Comparison of ENCODE assay signal across 26 cellular contexts in the genomic region with DNA sequence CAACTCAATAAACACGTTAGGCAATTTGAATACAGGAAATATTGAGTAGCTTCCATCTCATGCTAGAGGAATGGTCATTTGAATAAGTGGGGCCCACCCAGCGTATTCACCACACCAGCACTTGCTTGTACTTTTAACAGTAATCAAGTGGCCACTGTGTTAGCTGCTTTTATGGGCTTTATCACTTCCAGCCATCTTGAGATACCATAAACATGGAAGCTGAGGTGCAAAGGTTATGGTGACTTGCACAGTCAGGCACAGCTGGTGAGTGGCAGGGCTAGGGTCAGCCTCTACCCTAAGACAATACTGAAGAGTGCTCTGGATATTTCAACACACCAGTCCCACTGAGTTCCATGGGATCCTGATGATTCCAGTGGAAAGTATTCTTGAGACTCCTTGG. TPM values are rescaled to one million over a fixed set of nuclear protein-coding genes. Genes with fewer than 3 reads are reported as not detected.
A peak's percentile ranks its signal among the peaks of the same experiment; 100 is the strongest.
DNase-seq lines count a peak whose midpoint lies in the region; ATAC-seq, FAIRE-seq and TF ChIP-seq lines count a peak whose summit lies in the region.
"Had no signal": no experiment of that assay in that cellular context is flagged by ENCODE, and none has a peak within 500 bp of the region (broad histone marks: within the 10 kb centered on the region; RNA-seq: fewer than 3 reads in every experiment).

No MANE protein-coding gene starts in this region.

- intact Hi-C loops in HepG2 (cut with micrococcal nuclease; ENCODE audit: unreplicated experiment) (no loop called here), right lobe of liver (cut with DNase I) (no loop called here), mucosa of descending colon (cut with DNase I, micrococcal nuclease) (no loop called here)

- in situ Hi-C loops in HepG2 (cut with HindIII; ENCODE audit: extremely low pct_ligation_motif_present, low pct_unique_long_range_greater_than_20kb), result no loop called here
- in situ Hi-C loops in HAP-1 (cut with MboI; ENCODE audit: low sequenced_read_pairs), result no loop called here

- no peak overlapping the region for H3K4me3 Mint-ChIP-seq in central memory CD8-positive, alpha-beta T cell
- H3K4me3 Mint-ChIP-seq: activated CD4-positive, alpha-beta T cell treated with anti-CD3 and anti-CD28 coated beads, Interleukin-2, amount 10 ng/mL, durations not matched to agents 24 days and 14 days; dendritic cell treated with granulocyte-macrophage colony-stimulating factor and Interleukin-4, amounts not matched to agents 40 ng/mL and 50 ng/mL, for 4 days; natural killer cell treated with Interleukin-12 subunit alpha and Interleukin-12 subunit beta and Interleukin-15 and Interleukin-18, amount 100 ng/mL, for 72 hours; stimulated activated naive B cell treated with anti-CD40 and anti-IgM and Interleukin-4, amounts not matched to agents 10 μg/mL and 1 μg/mL and 100 μg/mL, for 72 hours had no signal

- no peak overlapping the region for H3K4me3 ChIP-seq in HepG2 (replicated peaks in 1 of 3; ENCODE audit: insufficient read depth in 1 of 3, low read depth in 2 of 3, low read length in 3 of 3)
- no peak overlapping the region for H3K4me3 ChIP-seq in right lobe of liver
- no peak overlapping the region for H3K4me3 ChIP-seq in mucosa of descending colon
- no peak overlapping the region for H3K4me3 ChIP-seq in HAP-1
- H3K4me3 ChIP-seq: A549, MG63, pancreas, sigmoid colon, thyroid gland had no signal

- H3K27ac Mint-ChIP-seq in central memory CD8-positive, alpha-beta T cell (ENCODE audit: low read depth), result peak overlapping the region; percentile 11
- H3K27ac Mint-ChIP-seq: activated CD4-positive, alpha-beta T cell treated with anti-CD3 and anti-CD28 coated beads, Interleukin-2, amount 10 ng/mL, durations not matched to agents 24 days and 14 days; dendritic cell treated with granulocyte-macrophage colony-stimulating factor and Interleukin-4, amounts not matched to agents 40 ng/mL and 50 ng/mL, for 4 days had no signal

- peaks cover 27% of the 10 kb centered on the region for H3K36me3 Mint-ChIP-seq in central memory CD8-positive, alpha-beta T cell (ENCODE audit: insufficient read depth)

- TF ChIP-seq EP300 in HepG2 (IDR thresholded peaks at IDR 0.05; ENCODE audit: low read depth in 2 of 2, low read length in 2 of 2), result peak in 1 of 2 experiments; percentile 22; a peak in 1 of 4 replicates
- no peak; the same call in 1 of the 2 replicates for TF ChIP-seq EP300 in HepG2 (CRISPR knock-in tag; IDR thresholded peaks at IDR 0.05; ENCODE audit: borderline replicate concordance)

- H3K27me3 ChIP-seq in HepG2 (ENCODE audit: control insufficient read depth in 1 of 2, insufficient read depth in 2 of 2, low read length in 2 of 2), result no peaks in the 10 kb centered on the region
- no peaks in the 10 kb centered on the region for H3K27me3 ChIP-seq in right lobe of liver
- H3K27me3 ChIP-seq in HAP-1 (ENCODE audit: low read depth), result no peaks in the 10 kb centered on the region
- H3K27me3 ChIP-seq: MG63, pancreas, sigmoid colon, thyroid gland had no signal

- H3K79me2 ChIP-seq in HepG2 (ENCODE audit: insufficient read depth, low read length), result peaks cover 49% of the 10 kb centered on the region

- TF ChIP-seq CTCF in HepG2 (CRISPR knock-in tag; IDR thresholded peaks at IDR 0.05) (no peak), right lobe of liver (IDR thresholded peaks at IDR 0.05) (no peak), mucosa of descending colon (IDR thresholded peaks at IDR 0.05) (no peak)

- DNase-seq in HepG2 (ENCODE audit: low spot score) (peak; percentile 72), right lobe of liver (no peak), mucosa of descending colon (peak; percentile 57 to 72 (median 68)), HAP-1 (ENCODE audit: low spot score in 2 of 2) (no peak)
- no peak for DNase-seq in central memory CD8-positive, alpha-beta T cell (ENCODE audit: low spot score in 2 of 2)
- no peak for DNase-seq in effector CD4-positive, alpha-beta T cell
- no peak for DNase-seq in stimulated activated naive CD8-positive, alpha-beta T cell treated with anti-CD3 and anti-CD28 coated beads, Interleukin-15, Interleukin-2, amounts not matched to agents 100 U/mL and 50 U/mL, for 24 hours
- DNase-seq: activated CD4-positive, alpha-beta T cell treated with anti-CD3 and anti-CD28 coated beads, Interleukin-2, amount 10 ng/mL, durations not matched to agents 24 days and 14 days; activated gamma-delta T cell; amygdala; mammary epithelial cell; MG63; NCI-H1436; NCI-H2171 treated with DMSO at 0.1 percent for 48 hours; NCI-H82; pancreas; SHP77 treated with DMSO at 0.1 percent for 48 hours; sigmoid colon; stimulated activated naive B cell treated with anti-CD40 and anti-IgM and Interleukin-4, amounts not matched to agents 10 μg/mL and 1 μg/mL and 100 μg/mL, for 72 hours; thyroid gland had no signal

- H3K4me2 ChIP-seq in HepG2 (ENCODE audit: low read depth, low read length), result peak overlapping the region; percentile 6; the same call in 1 of the 2 replicates

- no peaks in the 10 kb centered on the region for H3K27me3 Mint-ChIP-seq in central memory CD8-positive, alpha-beta T cell
- H3K27me3 Mint-ChIP-seq: activated CD4-positive, alpha-beta T cell treated with anti-CD3 and anti-CD28 coated beads, Interleukin-2, amount 10 ng/mL, durations not matched to agents 24 days and 14 days; dendritic cell treated with granulocyte-macrophage colony-stimulating factor and Interleukin-4, amounts not matched to agents 40 ng/mL and 50 ng/mL, for 4 days; natural killer cell treated with Interleukin-12 subunit alpha and Interleukin-12 subunit beta and Interleukin-15 and Interleukin-18, amount 100 ng/mL, for 72 hours; stimulated activated naive B cell treated with anti-CD40 and anti-IgM and Interleukin-4, amounts not matched to agents 10 μg/mL and 1 μg/mL and 100 μg/mL, for 72 hours had no signal

- peaks cover 38% of the 10 kb centered on the region for H3K4me1 Mint-ChIP-seq in central memory CD8-positive, alpha-beta T cell

- H3K9ac ChIP-seq in HepG2 (ENCODE audit: insufficient read depth, low read depth, low read length), result no peak overlapping the region

- 84% methylated on average over 2 of the region's 2 CpGs for WGBS in HepG2 (ENCODE audit: low lambda C conversion rate)
- 85% methylated on average over 2 of the region's 2 CpGs for WGBS in right lobe of liver (ENCODE audit: insufficient coverage, low coverage, low lambda C conversion rate, missing lambda C conversion rate)

- H2AFZ ChIP-seq in HepG2 (ENCODE audit: low read length), result no peak overlapping the region

- no peaks in the 10 kb centered on the region for H3K9me3 Mint-ChIP-seq in central memory CD8-positive, alpha-beta T cell
- H3K9me3 Mint-ChIP-seq: activated CD4-positive, alpha-beta T cell treated with anti-CD3 and anti-CD28 coated beads, Interleukin-2, amount 10 ng/mL, durations not matched to agents 24 days and 14 days; dendritic cell treated with granulocyte-macrophage colony-stimulating factor and Interleukin-4, amounts not matched to agents 40 ng/mL and 50 ng/mL, for 4 days; natural killer cell treated with Interleukin-12 subunit alpha and Interleukin-12 subunit beta and Interleukin-15 and Interleukin-18, amount 100 ng/mL, for 72 hours; stimulated activated naive B cell treated with anti-CD40 and anti-IgM and Interleukin-4, amounts not matched to agents 10 μg/mL and 1 μg/mL and 100 μg/mL, for 72 hours had no signal

- peak overlapping the region; percentile 43 for H3K27ac ChIP-seq in HepG2 (ENCODE audit: extremely low read length, insufficient read depth, low read length)
- no peak overlapping the region for H3K27ac ChIP-seq in right lobe of liver
- H3K27ac ChIP-seq: A549, pancreas, sigmoid colon, thyroid gland had no signal

- POLR2A ChIA-PET in HepG2 (lab: Yijun Ruan, JAX), result interaction anchor here (1.5 to 9.9 kb wide), 2 partner anchors 11 to 12 kb away, joined by 6 to 102 read pairs; a partner anchor contains a TSS

- peak; percentile 38 for ATAC-seq in HepG2
- ATAC-seq in right lobe of liver, result no peak
- ATAC-seq in central memory CD8-positive, alpha-beta T cell (replicated peaks; ENCODE audit: extremely low read depth, poor library complexity, severe bottlenecking), result no peak
- ATAC-seq in mucosa of descending colon, result peak; percentile 90
- ATAC-seq in GM21737 (IDR thresholded peaks at IDR 0.05; ENCODE audit: unreplicated experiment), result no peak
- ATAC-seq in stimulated activated naive CD8-positive, alpha-beta T cell treated with anti-CD3 and anti-CD28 coated beads, Interleukin-15, Interleukin-2, amounts not matched to agents 100 U/mL and 50 U/mL, for 24 hours, result no peak
- ATAC-seq: A549; natural killer cell treated with Interleukin-12 subunit alpha and Interleukin-12 subunit beta and Interleukin-15 and Interleukin-18, amount 100 ng/mL, for 72 hours; pancreas; stimulated activated naive B cell treated with anti-CD40 and anti-IgM and Interleukin-4, amounts not matched to agents 10 μg/mL and 1 μg/mL and 100 μg/mL, for 72 hours had no signal

- TF ChIP-seq RAD21 in HepG2 (CRISPR knock-in tag; IDR thresholded peaks at IDR 0.05), result no peak

- CTCF ChIA-PET in HepG2 (lab: Yijun Ruan, JAX; ENCODE audit: low intra/inter-chr PET ratio, low total read pairs), result no interaction called here

- peaks cover 2 to 9% of the 10 kb centered on the region in 2 experiments for H3K36me3 ChIP-seq in HepG2 (replicated peaks in 1 of 2; ENCODE audit: control insufficient read depth in 1 of 2, insufficient read depth in 2 of 2, low read length in 2 of 2)
- no peaks in the 10 kb centered on the region for H3K36me3 ChIP-seq in right lobe of liver
- no peaks in the 10 kb centered on the region for H3K36me3 ChIP-seq in mucosa of descending colon (ENCODE audit: low read depth)
- H3K36me3 ChIP-seq in HAP-1 (replicated peaks), result peaks cover 44% of the 10 kb centered on the region

- H3K9me3 ChIP-seq in HepG2 (ENCODE audit: low read length) (no peaks in the 10 kb centered on the region), right lobe of liver (no peaks in the 10 kb centered on the region), mucosa of descending colon (no peaks in the 10 kb centered on the region), HAP-1 (no peaks in the 10 kb centered on the region)
- H3K9me3 ChIP-seq: A549, MG63, pancreas, sigmoid colon, thyroid gland had no signal

- H4K20me1 ChIP-seq in HepG2 (ENCODE audit: insufficient read depth, low read length), result no peaks in the 10 kb centered on the region; the same call in 1 of the 2 replicates

- no peak for TF ChIP-seq POLR2A in HepG2 (IDR thresholded peaks at IDR 0.05; ENCODE audit: insufficient read depth in 1 of 2, low read depth in 2 of 2, low read length in 2 of 2)
- TF ChIP-seq POLR2A in right lobe of liver (IDR thresholded peaks at IDR 0.05), result no peak

- BruUV-seq in HepG2 (replicated peaks; lab: Mats Ljungman, UMichigan), result no TSS peak

- H3K4me1 ChIP-seq in HepG2 (ENCODE audit: insufficient read depth, low read length) (peaks cover 68% of the 10 kb centered on the region), right lobe of liver (peaks cover 0 to 33% (median 6%) of the 10 kb centered on the region in 4 donors), mucosa of descending colon (ENCODE audit: low read depth) (peaks cover 65% of the 10 kb centered on the region), HAP-1 (peaks cover 18% of the 10 kb centered on the region)

- peak; percentile 44 for FAIRE-seq in HepG2 (lab: Jason Lieb, UNC)
- FAIRE-seq: A549, frontal cortex, keratinocyte, pancreas had no signal

RNA-seq across cellular contexts. Expression of a gene that starts 6.7 kb away (rescaled TPM):
- total RNA-seq in HepG2 (2016; rRNA removed; fragmentation: Illumina TruSeq; extraction: Trizol) (30.6 and 31.7 TPM in 2 replicates), right lobe of liver (10 to 100 TPM; 13.0 to 32.2 (median 21.7) TPM), mucosa of descending colon (10 to 100 TPM; 82.5 to 98.3 (median 87.9) TPM)
- 8.1 and 9.2 TPM in 2 replicates for total RNA-seq in HepG2 (2016; cell fraction: cytosol; rRNA removed; fragmentation: Illumina TruSeq; extraction: Trizol; ENCODE audit: low read depth)
- 26.6 and 29.1 TPM in 2 replicates for total RNA-seq in HepG2 (2016; cell fraction: insoluble cytoplasmic fraction; rRNA removed; fragmentation: Illumina TruSeq; extraction: Trizol)
- total RNA-seq in HepG2 (2016; cell fraction: membrane; rRNA removed; fragmentation: Illumina TruSeq; extraction: Trizol), result 33.4 and 36.1 TPM in 2 replicates
- total RNA-seq in HepG2 (2016; cell fraction: nucleus; rRNA removed; fragmentation: Illumina TruSeq; extraction: Trizol), result 17.6 and 22.7 TPM in 2 replicates
- 38.4 and 44.5 TPM in 2 replicates for polyA plus RNA-seq in HepG2 (2011; rRNA removed)
- 39.7 and 45.2 TPM in 2 replicates for polyA plus RNA-seq in HepG2 (2011; cell fraction: cytosol; rRNA removed)
- 36.9 and 44.6 TPM in 2 replicates for polyA plus RNA-seq in HepG2 (2011; cell fraction: nucleus; rRNA removed)
- 28.7 and 33.3 TPM in 2 replicates for polyA plus RNA-seq in HepG2 (2012)
- 7.4 and 8.3 TPM in 2 replicates for polyA plus RNA-seq in HepG2 (2016; cell fraction: cytosol; fragmentation: Illumina TruSeq; extraction: Trizol; ENCODE audit: low read depth)
- 28.7 and 31.1 TPM in 2 replicates for polyA plus RNA-seq in HepG2 (2016; cell fraction: insoluble cytoplasmic fraction; fragmentation: Illumina TruSeq; extraction: Trizol; ENCODE audit: low read depth)
- 21.8 and 25.8 TPM in 2 replicates for polyA plus RNA-seq in HepG2 (2016; cell fraction: membrane; fragmentation: Illumina TruSeq; extraction: Trizol; ENCODE audit: low read depth)
- 40.7 and 49.6 TPM in 2 replicates for polyA plus RNA-seq in HepG2 (2016; cell fraction: nucleus; fragmentation: Illumina TruSeq; extraction: Trizol; ENCODE audit: insufficient read depth, low read depth)
- polyA minus RNA-seq in HepG2 (2011; rRNA and poly(A)+ RNA removed; ENCODE audit: low replicate concordance), result 51.9 and 81.6 TPM in 2 replicates
- polyA minus RNA-seq in HepG2 (2011; cell fraction: cytosol; rRNA and poly(A)+ RNA removed), result 20.5 and 24.2 TPM in 2 replicates
- 25.5 and 25.6 TPM in 2 replicates for polyA minus RNA-seq in HepG2 (2011; cell fraction: nucleus; rRNA and poly(A)+ RNA removed)

RNA-seq across cellular contexts. Expression of a gene that starts 11.7 kb away (rescaled TPM):
- total RNA-seq in HepG2 (2016; rRNA removed; fragmentation: Illumina TruSeq; extraction: Trizol) (22.3 and 24.6 TPM in 2 replicates), right lobe of liver (10 to 100 TPM; 13.4 to 21.6 (median 16.7) TPM), mucosa of descending colon (10 to 100 TPM; 73.1 to 96.8 (median 76.8) TPM)
- 9.4 and 11.9 TPM in 2 replicates for total RNA-seq in HepG2 (2016; cell fraction: cytosol; rRNA removed; fragmentation: Illumina TruSeq; extraction: Trizol; ENCODE audit: low read depth)
- 22.2 and 23.5 TPM in 2 replicates for total RNA-seq in HepG2 (2016; cell fraction: insoluble cytoplasmic fraction; rRNA removed; fragmentation: Illumina TruSeq; extraction: Trizol)
- 10.5 and 13.9 TPM in 2 replicates for total RNA-seq in HepG2 (2016; cell fraction: membrane; rRNA removed; fragmentation: Illumina TruSeq; extraction: Trizol)
- total RNA-seq in HepG2 (2016; cell fraction: nucleus; rRNA removed; fragmentation: Illumina TruSeq; extraction: Trizol), result 28.5 and 30.6 TPM in 2 replicates
- 27.0 and 34.6 TPM in 2 replicates for polyA plus RNA-seq in HepG2 (2011; rRNA removed)
- polyA plus RNA-seq in HepG2 (2011; cell fraction: cytosol; rRNA removed), result 12.2 TPM in 2 replicates
- polyA plus RNA-seq in HepG2 (2011; cell fraction: nucleus; rRNA removed), result 95.6 and 97.7 TPM in 2 replicates
- polyA plus RNA-seq in HepG2 (2012), result 27.1 and 32.6 TPM in 2 replicates
- polyA plus RNA-seq in HepG2 (2016; cell fraction: cytosol; fragmentation: Illumina TruSeq; extraction: Trizol; ENCODE audit: low read depth), result 1.9 and 2.1 TPM in 2 replicates
- 11.2 and 13.8 TPM in 2 replicates for polyA plus RNA-seq in HepG2 (2016; cell fraction: insoluble cytoplasmic fraction; fragmentation: Illumina TruSeq; extraction: Trizol; ENCODE audit: low read depth)
- polyA plus RNA-seq in HepG2 (2016; cell fraction: membrane; fragmentation: Illumina TruSeq; extraction: Trizol; ENCODE audit: low read depth), result 4.8 and 5.6 TPM in 2 replicates
- polyA plus RNA-seq in HepG2 (2016; cell fraction: nucleus; fragmentation: Illumina TruSeq; extraction: Trizol; ENCODE audit: insufficient read depth, low read depth), result 23.2 and 23.4 TPM in 2 replicates
- polyA minus RNA-seq in HepG2 (2011; rRNA and poly(A)+ RNA removed; ENCODE audit: low replicate concordance), result 58.7 and 59.1 TPM in 2 replicates
- 15.1 and 17.8 TPM in 2 replicates for polyA minus RNA-seq in HepG2 (2011; cell fraction: cytosol; rRNA and poly(A)+ RNA removed)
- polyA minus RNA-seq in HepG2 (2011; cell fraction: nucleus; rRNA and poly(A)+ RNA removed), result 81.0 and 88.9 TPM in 2 replicates

RNA-seq across cellular contexts. Expression of a gene that starts 12.3 kb away (rescaled TPM):
- total RNA-seq in HepG2 (2016; rRNA removed; fragmentation: Illumina TruSeq; extraction: Trizol) (118 and 143 TPM in 2 replicates), right lobe of liver (10 to 100 TPM; 23.2 to 36.8 (median 32.4) TPM), mucosa of descending colon (10 to 100 TPM; 64.5 to 84.4 (median 72.4) TPM)
- total RNA-seq in HepG2 (2016; cell fraction: cytosol; rRNA removed; fragmentation: Illumina TruSeq; extraction: Trizol; ENCODE audit: low read depth), result 46.5 and 54.3 TPM in 2 replicates
- 112 and 138 TPM in 2 replicates for total RNA-seq in HepG2 (2016; cell fraction: insoluble cytoplasmic fraction; rRNA removed; fragmentation: Illumina TruSeq; extraction: Trizol)
- 120 and 127 TPM in 2 replicates for total RNA-seq in HepG2 (2016; cell fraction: membrane; rRNA removed; fragmentation: Illumina TruSeq; extraction: Trizol)
- 42.3 and 47.4 TPM in 2 replicates for total RNA-seq in HepG2 (2016; cell fraction: nucleus; rRNA removed; fragmentation: Illumina TruSeq; extraction: Trizol)
- 37.3 and 46.9 TPM in 2 replicates for polyA plus RNA-seq in HepG2 (2011; rRNA removed)
- 27.5 and 46.2 TPM in 2 replicates for polyA plus RNA-seq in HepG2 (2011; cell fraction: cytosol; rRNA removed)
- polyA plus RNA-seq in HepG2 (2011; cell fraction: nucleus; rRNA removed), result 8.9 and 10.9 TPM in 2 replicates
- 46.1 and 62.9 TPM in 2 replicates for polyA plus RNA-seq in HepG2 (2012)
- polyA plus RNA-seq in HepG2 (2016; cell fraction: cytosol; fragmentation: Illumina TruSeq; extraction: Trizol; ENCODE audit: low read depth), result 63.6 and 70.9 TPM in 2 replicates
- 161 and 162 TPM in 2 replicates for polyA plus RNA-seq in HepG2 (2016; cell fraction: insoluble cytoplasmic fraction; fragmentation: Illumina TruSeq; extraction: Trizol; ENCODE audit: low read depth)
- 126 and 148 TPM in 2 replicates for polyA plus RNA-seq in HepG2 (2016; cell fraction: membrane; fragmentation: Illumina TruSeq; extraction: Trizol; ENCODE audit: low read depth)
- polyA plus RNA-seq in HepG2 (2016; cell fraction: nucleus; fragmentation: Illumina TruSeq; extraction: Trizol; ENCODE audit: insufficient read depth, low read depth), result 85.7 and 87.7 TPM in 2 replicates
- polyA minus RNA-seq in HepG2 (2011; rRNA and poly(A)+ RNA removed; ENCODE audit: low replicate concordance), result 34.4 and 37.5 TPM in 2 replicates
- polyA minus RNA-seq in HepG2 (2011; cell fraction: cytosol; rRNA and poly(A)+ RNA removed), result 28.1 and 28.5 TPM in 2 replicates
- 11.8 and 15.4 TPM in 2 replicates for polyA minus RNA-seq in HepG2 (2011; cell fraction: nucleus; rRNA and poly(A)+ RNA removed)

RNA-seq across cellular contexts. Expression of a gene that starts 37.6 kb away (rescaled TPM):
- total RNA-seq in HepG2 (2016; rRNA removed; fragmentation: Illumina TruSeq; extraction: Trizol) (19.7 and 28.8 TPM in 2 replicates), right lobe of liver (10 to 100 TPM in 4 of 6 experiments, 1 to 10 TPM in 2; 6.1 to 14.4 (median 11.6) TPM), mucosa of descending colon (10 to 100 TPM; 22.8 to 46.5 (median 30.0) TPM)
- total RNA-seq in HepG2 (2016; cell fraction: cytosol; rRNA removed; fragmentation: Illumina TruSeq; extraction: Trizol; ENCODE audit: low read depth), result 12.4 and 14.6 TPM in 2 replicates
- total RNA-seq in HepG2 (2016; cell fraction: insoluble cytoplasmic fraction; rRNA removed; fragmentation: Illumina TruSeq; extraction: Trizol), result 24.0 and 29.9 TPM in 2 replicates
- total RNA-seq in HepG2 (2016; cell fraction: membrane; rRNA removed; fragmentation: Illumina TruSeq; extraction: Trizol), result 25.8 and 26.9 TPM in 2 replicates
- total RNA-seq in HepG2 (2016; cell fraction: nucleus; rRNA removed; fragmentation: Illumina TruSeq; extraction: Trizol), result 10.3 and 13.5 TPM in 2 replicates
- polyA plus RNA-seq in HepG2 (2011; rRNA removed), result 18.1 and 20.3 TPM in 2 replicates
- polyA plus RNA-seq in HepG2 (2011; cell fraction: cytosol; rRNA removed), result 20.1 and 21.1 TPM in 2 replicates
- polyA plus RNA-seq in HepG2 (2011; cell fraction: nucleus; rRNA removed), result 10.3 and 10.6 TPM in 2 replicates
- 11.6 and 15.0 TPM in 2 replicates for polyA plus RNA-seq in HepG2 (2012)
- polyA plus RNA-seq in HepG2 (2016; cell fraction: cytosol; fragmentation: Illumina TruSeq; extraction: Trizol; ENCODE audit: low read depth), result 18.2 and 24.7 TPM in 2 replicates
- polyA plus RNA-seq in HepG2 (2016; cell fraction: insoluble cytoplasmic fraction; fragmentation: Illumina TruSeq; extraction: Trizol; ENCODE audit: low read depth), result 43.2 and 46.0 TPM in 2 replicates
- polyA plus RNA-seq in HepG2 (2016; cell fraction: membrane; fragmentation: Illumina TruSeq; extraction: Trizol; ENCODE audit: low read depth), result 26.2 and 31.2 TPM in 2 replicates
- 33.6 and 34.6 TPM in 2 replicates for polyA plus RNA-seq in HepG2 (2016; cell fraction: nucleus; fragmentation: Illumina TruSeq; extraction: Trizol; ENCODE audit: insufficient read depth, low read depth)
- 11.2 and 14.1 TPM in 2 replicates for polyA minus RNA-seq in HepG2 (2011; rRNA and poly(A)+ RNA removed; ENCODE audit: low replicate concordance)
- 4.4 and 4.7 TPM in 2 replicates for polyA minus RNA-seq in HepG2 (2011; cell fraction: cytosol; rRNA and poly(A)+ RNA removed)
- 7.9 and 10.8 TPM in 2 replicates for polyA minus RNA-seq in HepG2 (2011; cell fraction: nucleus; rRNA and poly(A)+ RNA removed)

RNA-seq across cellular contexts. Expression of a gene that starts 37.9 kb away (rescaled TPM):
- total RNA-seq in HepG2 (2016; rRNA removed; fragmentation: Illumina TruSeq; extraction: Trizol) (0.53 and 1.5 TPM in 2 replicates), right lobe of liver (under 1 TPM in 4 of 6 experiments, not detected in 2; 0.02 to 0.20 (median 0.16) TPM), mucosa of descending colon (1 to 10 TPM in 2 of 3 donors, under 1 TPM in 1; 0.52 to 1.5 (median 1.3) TPM)
- 0.26 and 0.51 TPM in 2 replicates for total RNA-seq in HepG2 (2016; cell fraction: cytosol; rRNA removed; fragmentation: Illumina TruSeq; extraction: Trizol; ENCODE audit: low read depth)
- total RNA-seq in HepG2 (2016; cell fraction: insoluble cytoplasmic fraction; rRNA removed; fragmentation: Illumina TruSeq; extraction: Trizol), result 0.21 and 1.3 TPM in 2 replicates
- 0.46 and 0.48 TPM in 2 replicates for total RNA-seq in HepG2 (2016; cell fraction: membrane; rRNA removed; fragmentation: Illumina TruSeq; extraction: Trizol)
- 3.8 and 4.2 TPM in 2 replicates for total RNA-seq in HepG2 (2016; cell fraction: nucleus; rRNA removed; fragmentation: Illumina TruSeq; extraction: Trizol)
- 0.89 and 1.0 TPM in 2 replicates for polyA plus RNA-seq in HepG2 (2011; rRNA removed)
- 0.09 TPM in 2 replicates for polyA plus RNA-seq in HepG2 (2011; cell fraction: cytosol; rRNA removed)
- polyA plus RNA-seq in HepG2 (2011; cell fraction: nucleus; rRNA removed), result 1.9 and 2.6 TPM in 2 replicates
- 0.39 and 0.43 TPM in 2 replicates for polyA plus RNA-seq in HepG2 (2012)
- 0.03 and 0.08 TPM in 2 replicates for polyA plus RNA-seq in HepG2 (2016; cell fraction: cytosol; fragmentation: Illumina TruSeq; extraction: Trizol; ENCODE audit: low read depth)
- 0.20 and 0.47 TPM in 2 replicates for polyA plus RNA-seq in HepG2 (2016; cell fraction: insoluble cytoplasmic fraction; fragmentation: Illumina TruSeq; extraction: Trizol; ENCODE audit: low read depth)
- polyA plus RNA-seq in HepG2 (2016; cell fraction: membrane; fragmentation: Illumina TruSeq; extraction: Trizol; ENCODE audit: low read depth), result 0.14 and 0.17 TPM in 2 replicates
- polyA plus RNA-seq in HepG2 (2016; cell fraction: nucleus; fragmentation: Illumina TruSeq; extraction: Trizol; ENCODE audit: insufficient read depth, low read depth), result 3.4 and 3.5 TPM in 2 replicates
- polyA minus RNA-seq in HepG2 (2011; rRNA and poly(A)+ RNA removed; ENCODE audit: low replicate concordance), result 0.76 and 5.9 TPM in 2 replicates
- polyA minus RNA-seq in HepG2 (2011; cell fraction: cytosol; rRNA and poly(A)+ RNA removed), result 0.18 and 0.40 TPM in 2 replicates
- 3.1 and 3.7 TPM in 2 replicates for polyA minus RNA-seq in HepG2 (2011; cell fraction: nucleus; rRNA and poly(A)+ RNA removed)

Comparison
In these comparisons a context has a peak if more than half of its experiments do, and no peak if none do; other contexts are left out.
1. ATAC-seq: peak in HepG2 (single experiment) and mucosa of descending colon (single experiment); none in right lobe of liver (0 of 4), central memory CD8-positive, alpha-beta T cell (single experiment), GM21737 (single experiment) and stimulated activated naive CD8-positive, alpha-beta T cell treated with anti-CD3 and anti-CD28 coated beads, Interleukin-15, Interleukin-2, amounts not matched to agents 100 U/mL and 50 U/mL, for 24 hours (single experiment).
2. DNase-seq: peak in HepG2 (single experiment) and mucosa of descending colon (3 of 3); none in right lobe of liver (0 of 3), central memory CD8-positive, alpha-beta T cell (0 of 2), effector CD4-positive, alpha-beta T cell (single experiment), HAP-1 (0 of 2) and stimulated activated naive CD8-positive, alpha-beta T cell treated with anti-CD3 and anti-CD28 coated beads, Interleukin-15, Interleukin-2, amounts not matched to agents 100 U/mL and 50 U/mL, for 24 hours (single experiment).